ENCODE assay signal across 8 cellular contexts in genomic region chr11:45846974-45847907, GRCh38. TPM values are rescaled to one million over a fixed set of nuclear protein-coding genes. Genes with fewer than 3 reads are reported as not detected.
DNase-seq lines count a peak whose midpoint lies in the region; ATAC-seq and TF ChIP-seq lines count a peak whose summit lies in the region.

Gene CRY2 (plus strand): TSS chr11:45847475. CDS start chr11:45847491, 16 bp downstream.

- ATAC-seq in CD8-positive, alpha-beta T cell: peak; percentile 86
- ATAC-seq in GM19467 (IDR thresholded peaks at IDR 0.05; ENCODE audit: unreplicated experiment) (peak; percentile 91), lung (ENCODE audit: insufficient read depth, low FRiP score) (peak; percentile 97)

- H3K27ac ChIP-seq in CD8-positive, alpha-beta T cell (ENCODE audit: low read depth, low read length): peak within 1 kb of the TSS; percentile 88
- peak within 1 kb of the TSS; percentile 99 to 100 for H3K27ac ChIP-seq in lung (ENCODE audit: low read depth in 1 of 2, low read length in 1 of 2)

- H3K4me1 ChIP-seq in CD8-positive, alpha-beta T cell (ENCODE audit: insufficient read depth, low read length): peaks cover 36% of the 10 kb centered on the region
- H3K4me1 ChIP-seq in lung (ENCODE audit: control insufficient read depth in 2 of 2, insufficient read depth in 2 of 2, low read length in 2 of 2): peaks cover 10 to 17% of the 10 kb centered on the region in 2 donors

- H3K36me3 Mint-ChIP-seq in CD8-positive, alpha-beta T cell: peaks cover 13% of the 10 kb centered on the region

- intact Hi-C loops in CD8-positive, alpha-beta T cell (cut with DNase I, micrococcal nuclease): loop anchor here (1.0 to 10.0 kb wide), 10 partner anchors 38 to 1998 kb away; partner anchors contain the start of genes MAPK8IP1 (in 2 of the 2), SLC35C1 (in 2 of the 2), ARHGAP1 (in 1 of the 2) and NUP160 (in 1 of the 2)

- H3K9me3 Mint-ChIP-seq in CD8-positive, alpha-beta T cell: no peaks in the 10 kb centered on the region

- POLR2A ChIA-PET in CD8-positive, alpha-beta T cell (lab: Charles Lee): interaction anchor here (0.7 to 2.1 kb wide), 7 partner anchors 11 to 1669 kb away, joined by 3 to 10 read pairs (median 3); partner anchors contain the start of genes LARGE2, PEX16 and SLC35C1

- peak within 1 kb of the TSS; percentile 82 for H3K4me3 Mint-ChIP-seq in CD8-positive, alpha-beta T cell

- H3K27ac Mint-ChIP-seq in CD8-positive, alpha-beta T cell: peak within 1 kb of the TSS; percentile 95

- CTCF ChIA-PET in CD8-positive, alpha-beta T cell (lab: Charles Lee): interaction anchor here (0.9 to 1.7 kb wide), 3 partner anchors 43 to 160 kb away, joined by 3 to 8 read pairs (median 4); partner anchors contain the start of gene SLC35C1

- H3K4me3 ChIP-seq in CD8-positive, alpha-beta T cell (ENCODE audit: low read depth, low read length): peak within 1 kb of the TSS; percentile 81
- H3K4me3 ChIP-seq in lung: peak within 1 kb of the TSS; percentile 96

- no peaks in the 10 kb centered on the region for H3K27me3 Mint-ChIP-seq in CD8-positive, alpha-beta T cell (ENCODE audit: low read depth)

- H3K9me3 ChIP-seq in CD8-positive, alpha-beta T cell (ENCODE audit: low read length): no peaks in the 10 kb centered on the region
- H3K9me3 ChIP-seq in lung (ENCODE audit: control insufficient read depth in 2 of 2, insufficient read depth in 1 of 2, low read length in 1 of 2): no peaks in the 10 kb centered on the region

- peak; percentile 98 to 99 (median 98) for DNase-seq in CD8-positive, alpha-beta T cell
- DNase-seq in HS-27A (ENCODE audit: low read depth) (peak; percentile 96), NK-92 (lab: John Stamatoyannopoulos, UW; ENCODE audit: unreplicated experiment) (peak; percentile 85), lung (ENCODE audit: low spot score) (peak; percentile 99)
- peak; percentile 94 to 98 for DNase-seq in activated CD8-positive, alpha-beta memory T cell treated with anti-CD3 and anti-CD28 coated beads for 1 hour (ENCODE audit: extremely low read depth in 1 of 2, low read depth in 1 of 2)
- DNase-seq in effector CD4-positive, alpha-beta T cell: peak; percentile 98
- DNase-seq in stimulated activated CD4-positive, alpha-beta T cell treated with anti-CD3 and anti-CD28 coated beads, TNF-alpha, amount 100 ng/mL, for 4 hours (ENCODE audit: low read depth in 3 of 3): peak; percentile 98 to 99 (median 99)

- peaks cover 5% of the 10 kb centered on the region for H3K36me3 ChIP-seq in CD8-positive, alpha-beta T cell (ENCODE audit: insufficient read depth, low read length)
- H3K36me3 ChIP-seq in lung (ENCODE audit: control insufficient read depth in 2 of 2, insufficient read depth in 2 of 2, low read length in 2 of 2): no peaks in the 10 kb centered on the region

- H3K4me1 Mint-ChIP-seq in CD8-positive, alpha-beta T cell (ENCODE audit: low read depth): peaks cover 56% of the 10 kb centered on the region

- no peak for TF ChIP-seq CTCF in CD8-positive, alpha-beta T cell (IDR thresholded peaks at IDR 0.05)
- TF ChIP-seq CTCF in lung (IDR thresholded peaks at IDR 0.05; ENCODE audit: control extremely low read depth, extremely low read depth): no peak

- 0 to 1% methylated on average over 71 to 75 of the region's 75 CpGs for WGBS in lung, 2 donors

- H3K27me3 ChIP-seq in CD8-positive, alpha-beta T cell (ENCODE audit: insufficient read depth, low read length): no peaks in the 10 kb centered on the region
- no peaks in the 10 kb centered on the region for H3K27me3 ChIP-seq in lung (ENCODE audit: control insufficient read depth, insufficient read depth)

RNA-seq across cellular contexts. Expression of gene CRY2, which starts in this region (rescaled TPM):
- 100 to 1,000 TPM; 172 to 177 TPM for total RNA-seq in CD8-positive, alpha-beta T cell
- 10 to 100 TPM; 51.5 to 55.0 TPM for total RNA-seq in lung
- polyA plus RNA-seq in lung: 10 to 100 TPM; 16.2 to 16.9 TPM

Comparison
In these comparisons a context has a peak if more than half of its experiments do, and no peak if none do; other contexts are left out.
1. Peak in every context shown above with its lines: DNase-seq, ATAC-seq, H3K4me3 ChIP-seq and H3K27ac ChIP-seq.